In genomic region chr6:15871211-15871770, GRCh38 we compare ENCODE assay signal across 1 cellular context.
TF ChIP-seq lines count a peak whose summit lies in the region.

No MANE protein-coding gene starts in this region.

TF ChIP-seq in H1, 55 proteins besides CTCF, POLR2A, EP300 and RAD21 (continued from another document):
- TF ChIP-seq PHF8 (conservative IDR thresholded peaks at IDR 0.05; ENCODE audit: low read depth, low read length) (no peak), GABPA (IDR thresholded peaks at IDR 0.05; ENCODE audit: borderline replicate concordance, insufficient read depth, low read length) (no peak), RNF2 (IDR thresholded peaks at IDR 0.05; ENCODE audit: borderline replicate concordance, low read depth, low read length, missing control alignments, poor library complexity, severe bottlenecking) (no peak), KDM5A (IDR thresholded peaks at IDR 0.05; ENCODE audit: low read length) (no peak), RXRA (IDR thresholded peaks at IDR 0.05; ENCODE audit: insufficient read depth, low read depth, low read length) (no peak), CHD7 (IDR thresholded peaks at IDR 0.05; ENCODE audit: insufficient replicate concordance, low read length) (no peak), BRCA1 (IDR thresholded peaks at IDR 0.05; ENCODE audit: low read depth, low read length) (no peak), USF2 (IDR thresholded peaks at IDR 0.05; ENCODE audit: low read length) (no peak), TAF7 (optimal IDR thresholded peaks at IDR 0.05; ENCODE audit: borderline replicate concordance, low read depth, low read length) (no peak), EZH2 (IDR thresholded peaks at IDR 0.05; ENCODE audit: low read depth, low read length, severe bottlenecking) (no peak), TEAD4 (IDR thresholded peaks at IDR 0.05; ENCODE audit: low read depth, low read length) (no peak)
